Comparison of ENCODE assay signal across 18 cellular contexts in genomic region chrX:107851215-107851614, GRCh38.
"Had no signal": no experiment of that assay in that cellular context is flagged by ENCODE, and none has a peak within 500 bp of the region (broad histone marks: within the 10 kb centered on the region; RNA-seq: fewer than 3 reads in every experiment).

No MANE protein-coding gene starts in this region.

- H3K4me3 ChIP-seq: cardiac muscle cell, left ventricle myocardium inferior, neural progenitor cell, prostate gland, right atrium auricular region, thyroid gland had no signal

- H3K27me3 ChIP-seq: cardiac muscle cell, neural progenitor cell, thyroid gland had no signal

- ATAC-seq: activated CD8-positive, alpha-beta T cell treated with anti-CD3 and anti-CD28 coated beads for 36 hours; effector memory CD8-positive, alpha-beta T cell had no signal

- H3K4me1 ChIP-seq: neural progenitor cell, prostate gland, right atrium auricular region had no signal

- H3K27ac ChIP-seq: cardiac muscle cell, epithelial cell of prostate, neural progenitor cell, prostate gland, right atrium auricular region, thyroid gland had no signal

- DNase-seq: activated B cell treated with CpG ODN at 0.5 μM for 24 hours; activated CD4-positive, alpha-beta T cell treated with anti-CD3 and anti-CD28 coated beads for 48 hours; activated CD8-positive, alpha-beta T cell treated with anti-CD3 and anti-CD28 coated beads for 36 hours; activated naive CD4-positive, alpha-beta T cell treated with anti-CD3 and anti-CD28 coated beads for 36 hours; activated T-cell treated with anti-CD3 and anti-CD28 coated beads, Interleukin-2, amount 50 U/mL, for 24 hours; anterior cingulate cortex; effector memory CD8-positive, alpha-beta T cell; kidney glomerular epithelial cell; left ventricle myocardium inferior; naive B cell; stimulated activated CD4-positive, alpha-beta T cell treated with anti-CD3 and anti-CD28 coated beads, Interleukin-2, amount 100 ng/mL, for 24 hours; stimulated activated naive CD4-positive, alpha-beta T cell treated with Interleukin-2 at 50 U/mL for 16 hours; thyroid gland had no signal
